8 cellular contexts compared by ENCODE assay signal in genomic region chr17:42680331-42680808, GRCh38. TPM values are rescaled to one million over a fixed set of nuclear protein-coding genes. Genes with fewer than 3 reads are reported as not detected.
A peak's percentile ranks its signal among the peaks of the same experiment; 100 is the strongest.
DNase-seq lines count a peak whose midpoint lies in the region; ATAC-seq, FAIRE-seq and TF ChIP-seq lines count a peak whose summit lies in the region.

No MANE protein-coding gene starts in this region.

- H3K27me3 ChIP-seq in Caco-2 (replicated peaks; ENCODE audit: control insufficient read depth, insufficient read depth, low read length) (no peaks in the 10 kb centered on the region), KMS-11 (ENCODE audit: insufficient read depth, low read depth) (no peaks in the 10 kb centered on the region)

- ATAC-seq in GM18519 (IDR thresholded peaks at IDR 0.05; ENCODE audit: low FRiP score, unreplicated experiment) = no peak

- CTCF ChIA-PET in Caco-2 (lab: Charles Lee) = interaction anchor here (1.2 to 3.5 kb wide), 6 partner anchors 21 to 102 kb away, joined by 5 to 38 read pairs (median 19); partner anchors contain the start of genes PSMC3IP, RETREG3, TUBG1 and TUBG2

- H3K27me3 Mint-ChIP-seq in Caco-2 (ENCODE audit: insufficient read depth, unreplicated experiment) = no peaks in the 10 kb centered on the region
- peaks cover 68% of the 10 kb centered on the region for H3K27me3 Mint-ChIP-seq in dendritic cell treated with granulocyte-macrophage colony-stimulating factor and Interleukin-4, amounts not matched to agents 40 ng/mL and 50 ng/mL, for 4 days
- peaks cover 3% of the 10 kb centered on the region for H3K27me3 Mint-ChIP-seq in nephron (ENCODE audit: low read depth)

- peak overlapping the region; percentile 97 for H3K4me2 ChIP-seq in KMS-11

- H2AFZ ChIP-seq in KMS-11 (ENCODE audit: low read depth) = 0 out of 2 replicates have a peak overlapping the region, but pooled peaks have one; percentile 62

- no TSS peak for BruUV-seq in Caco-2 (replicated peaks; lab: Mats Ljungman, UMichigan)

- peak overlapping the region; percentile 98 for H3K27ac ChIP-seq in KMS-11

- no peak for FAIRE-seq in HTR-8/SVneo (lab: Jason Lieb, UNC)

- peaks cover 15% of the 10 kb centered on the region for H3K36me3 Mint-ChIP-seq in Caco-2 (ENCODE audit: insufficient read depth, unreplicated experiment)
- H3K36me3 Mint-ChIP-seq in dendritic cell treated with granulocyte-macrophage colony-stimulating factor and Interleukin-4, amounts not matched to agents 40 ng/mL and 50 ng/mL, for 4 days (ENCODE audit: low read depth) = no peaks in the 10 kb centered on the region
- H3K36me3 Mint-ChIP-seq in nephron (ENCODE audit: low read depth) = peaks cover 9% of the 10 kb centered on the region

- H3K36me3 ChIP-seq in Caco-2 (ENCODE audit: control insufficient read depth, insufficient read depth, low read length) (no peaks in the 10 kb centered on the region), KMS-11 (ENCODE audit: insufficient read depth) (no peaks in the 10 kb centered on the region)

- POLR2A ChIA-PET in Caco-2 (lab: Charles Lee) = interaction anchor here (0.5 to 1.3 kb wide), 2 partner anchors 71 to 108 kb away, joined by 3 to 4 read pairs; partner anchors contain the start of genes RETREG3 and TUBG1

- intact Hi-C loops in Caco-2 (cut with micrococcal nuclease; ENCODE audit: unreplicated experiment) = no loop called here
- intact Hi-C loops in dendritic cell treated with granulocyte-macrophage colony-stimulating factor and Interleukin-4, amounts not matched to agents 40 ng/mL and 50 ng/mL, for 4 days (cut with micrococcal nuclease) = no loop called here

- H3K9ac ChIP-seq in KMS-11 = no peak overlapping the region

- peak; percentile 37 to 70 for DNase-seq in Caco-2
- no peak for DNase-seq in stimulated activated CD4-positive, alpha-beta T cell treated with anti-CD3 and anti-CD28 coated beads, Interleukin-2, amount 100 ng/mL, for 48 hours
- no peak for DNase-seq in globus pallidus (ENCODE audit: low spot score)
- no peak for DNase-seq in HTR-8/SVneo (ENCODE audit: insufficient read length, low spot score)

- H3K4me1 Mint-ChIP-seq in Caco-2 (ENCODE audit: low read depth, unreplicated experiment) (peaks cover 8% of the 10 kb centered on the region), nephron (peaks cover 40% of the 10 kb centered on the region)
- peaks cover 67% of the 10 kb centered on the region for H3K4me1 Mint-ChIP-seq in dendritic cell treated with granulocyte-macrophage colony-stimulating factor and Interleukin-4, amounts not matched to agents 40 ng/mL and 50 ng/mL, for 4 days (ENCODE audit: low read depth)

- peak overlapping the region; percentile 95 for H3K27ac Mint-ChIP-seq in Caco-2 (ENCODE audit: unreplicated experiment)
- H3K27ac Mint-ChIP-seq in dendritic cell treated with granulocyte-macrophage colony-stimulating factor and Interleukin-4, amounts not matched to agents 40 ng/mL and 50 ng/mL, for 4 days = peak overlapping the region; percentile 95
- H3K27ac Mint-ChIP-seq in nephron = peak overlapping the region; percentile 89 to 99 (median 99)

- H3K4me1 ChIP-seq in Caco-2 = peaks cover 24% of the 10 kb centered on the region
- peaks cover 40% of the 10 kb centered on the region for H3K4me1 ChIP-seq in KMS-11 (ENCODE audit: low read depth, poor library complexity, severe bottlenecking)

- H3K4me3 Mint-ChIP-seq in Caco-2 (ENCODE audit: unreplicated experiment) = peak overlapping the region; percentile 89
- H3K4me3 Mint-ChIP-seq in dendritic cell treated with granulocyte-macrophage colony-stimulating factor and Interleukin-4, amounts not matched to agents 40 ng/mL and 50 ng/mL, for 4 days = peak overlapping the region; percentile 4
- peak overlapping the region; percentile 76 to 94 (median 85) for H3K4me3 Mint-ChIP-seq in nephron

- H3K9me3 Mint-ChIP-seq in Caco-2 (ENCODE audit: unreplicated experiment) (no peaks in the 10 kb centered on the region), nephron (no peaks in the 10 kb centered on the region)
- H3K9me3 Mint-ChIP-seq in dendritic cell treated with granulocyte-macrophage colony-stimulating factor and Interleukin-4, amounts not matched to agents 40 ng/mL and 50 ng/mL, for 4 days = no peaks in the 10 kb centered on the region

- H3K79me2 ChIP-seq in KMS-11 (ENCODE audit: insufficient read depth, low read depth) = peaks cover 26% of the 10 kb centered on the region

- no peaks in the 10 kb centered on the region for H3K9me3 ChIP-seq in Caco-2

- TF ChIP-seq CTCF in Caco-2 (IDR thresholded peaks at IDR 0.05; ENCODE audit: insufficient read depth in 1 of 2, low read depth in 1 of 2, low read length in 1 of 2, severe bottlenecking in 1 of 2, unreplicated experiment in 1 of 2) = no peak
- TF ChIP-seq CTCF in KMS-11 (conservative IDR thresholded peaks at IDR 0.05; ENCODE audit: low read depth, low read length) = no peak
- no peak for TF ChIP-seq CTCF in nephron (IDR thresholded peaks at IDR 0.05; ENCODE audit: unreplicated experiment in 3 of 3)

- no peaks in the 10 kb centered on the region for H4K20me1 ChIP-seq in KMS-11 (ENCODE audit: insufficient read depth)

- H3K4me3 ChIP-seq in Caco-2 (ENCODE audit: low read depth, low read length) (peak overlapping the region; percentile 79), KMS-11 (IDR thresholded peaks at IDR 0.05; ENCODE audit: insufficient read depth, low read depth, low read length) (no peak overlapping the region)

RNA-seq across cellular contexts. Expression of gene CCR10, which starts 1.3 kb away (rescaled TPM):
- total RNA-seq in Caco-2 (2022) = 1.6 and 3.2 TPM in 2 replicates

RNA-seq across cellular contexts. Expression of gene CNTNAP1, which starts 2.0 kb away (rescaled TPM):
- total RNA-seq in Caco-2 (2022) = 7.2 and 7.5 TPM in 2 replicates

RNA-seq across cellular contexts. Expression of gene PLEKHH3, which starts 3.6 kb away (rescaled TPM):
- 25.3 and 26.2 TPM in 2 replicates for total RNA-seq in Caco-2 (2022)

RNA-seq across cellular contexts. Expression of gene TUBG2, which starts 21.3 kb away (rescaled TPM):
- 23.8 and 26.5 TPM in 2 replicates for total RNA-seq in Caco-2 (2022)

Comparison
In these comparisons a context has a peak if more than half of its experiments do, and no peak if none do; other contexts are left out.
1. DNase-seq: peak in Caco-2 (2 of 2); none in stimulated activated CD4-positive, alpha-beta T cell treated with anti-CD3 and anti-CD28 coated beads, Interleukin-2, amount 100 ng/mL, for 48 hours (0 of 2), globus pallidus (single experiment) and HTR-8/SVneo (single experiment).
2. H3K4me3 Mint-ChIP-seq: peak in every context shown above with its lines; median percentile 89 in Caco-2; 85 in nephron; 4 in dendritic cell treated with granulocyte-macrophage colony-stimulating factor and Interleukin-4, amounts not matched to agents 40 ng/mL and 50 ng/mL, for 4 days.
3. Peak in every context shown above with its lines, with median percentiles within 50 percentile points of each other: H3K27ac Mint-ChIP-seq.